Comparison of ENCODE assay signal across 2 cellular contexts in genomic region chr16:75011634-75012307, GRCh38.
TF ChIP-seq lines count a peak whose summit lies in the region.

No MANE protein-coding gene starts in this region.

TF ChIP-seq in GM12878, 131 proteins besides CTCF, POLR2A, EP300 and RAD21 (continues in another document):
- TF ChIP-seq SUZ12 (IDR thresholded peaks at IDR 0.05; ENCODE audit: unreplicated experiment) (no peak), POLR2AphosphoS5 (IDR thresholded peaks at IDR 0.05; ENCODE audit: low read length) (peak; percentile 88), ATF3 (IDR thresholded peaks at IDR 0.05; ENCODE audit: borderline replicate concordance, extremely low read depth, low read depth, low read length) (no peak), SMAD5 (IDR thresholded peaks at IDR 0.05; ENCODE audit: low read depth) (no peak), CREM (IDR thresholded peaks at IDR 0.05; ENCODE audit: low read depth) (peak; percentile 55; the same call in 1 of the 2 replicates), ZNF592 (IDR thresholded peaks at IDR 0.05) (no peak), RBBP5 (conservative IDR thresholded peaks at IDR 0.05) (no peak), ESRRA (IDR thresholded peaks at IDR 0.05; ENCODE audit: low read length) (0 out of 2 replicates have a peak, but pooled peaks have one; percentile 34), SREBF2 (IDR thresholded peaks at IDR 0.05; ENCODE audit: low read length) (no peak), PAX5 (IDR thresholded peaks at IDR 0.05; ENCODE audit: borderline replicate concordance, low read depth, low read length) (peak; percentile 49; the same call in 1 of the 2 replicates), MYB (IDR thresholded peaks at IDR 0.05; ENCODE audit: borderline replicate concordance, low read depth, low read length) (no peak), ZNF622 (IDR thresholded peaks at IDR 0.05) (no peak), IRF4 (IDR thresholded peaks at IDR 0.05; ENCODE audit: low read depth, low read length) (0 out of 2 replicates have a peak, but pooled peaks have one; percentile 61), BRCA1 (IDR thresholded peaks at IDR 0.05; ENCODE audit: low read depth, low read length) (no peak), SIX5 (IDR thresholded peaks at IDR 0.05; ENCODE audit: low read depth, low read length, severe bottlenecking) (no peak), MEF2B (IDR thresholded peaks at IDR 0.05; ENCODE audit: partially characterized antibody, poor library complexity, severe bottlenecking) (peak; percentile 95), LARP7 (IDR thresholded peaks at IDR 0.05) (no peak), WRNIP1 (IDR thresholded peaks at IDR 0.05; ENCODE audit: borderline replicate concordance, low read depth, low read length) (0 out of 2 replicates have a peak, but pooled peaks have one; percentile 65), BMI1 (IDR thresholded peaks at IDR 0.05; ENCODE audit: borderline replicate concordance) (peak; percentile 47; the same call in 1 of the 2 replicates)
- TF ChIP-seq, protein P1, sequence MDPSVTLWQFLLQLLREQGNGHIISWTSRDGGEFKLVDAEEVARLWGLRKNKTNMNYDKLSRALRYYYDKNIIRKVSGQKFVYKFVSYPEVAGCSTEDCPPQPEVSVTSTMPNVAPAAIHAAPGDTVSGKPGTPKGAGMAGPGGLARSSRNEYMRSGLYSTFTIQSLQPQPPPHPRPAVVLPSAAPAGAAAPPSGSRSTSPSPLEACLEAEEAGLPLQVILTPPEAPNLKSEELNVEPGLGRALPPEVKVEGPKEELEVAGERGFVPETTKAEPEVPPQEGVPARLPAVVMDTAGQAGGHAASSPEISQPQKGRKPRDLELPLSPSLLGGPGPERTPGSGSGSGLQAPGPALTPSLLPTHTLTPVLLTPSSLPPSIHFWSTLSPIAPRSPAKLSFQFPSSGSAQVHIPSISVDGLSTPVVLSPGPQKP (IDR thresholded peaks at IDR 0.05; ENCODE audit: low read depth, low read length) = no peak
- TF ChIP-seq, protein P2, sequence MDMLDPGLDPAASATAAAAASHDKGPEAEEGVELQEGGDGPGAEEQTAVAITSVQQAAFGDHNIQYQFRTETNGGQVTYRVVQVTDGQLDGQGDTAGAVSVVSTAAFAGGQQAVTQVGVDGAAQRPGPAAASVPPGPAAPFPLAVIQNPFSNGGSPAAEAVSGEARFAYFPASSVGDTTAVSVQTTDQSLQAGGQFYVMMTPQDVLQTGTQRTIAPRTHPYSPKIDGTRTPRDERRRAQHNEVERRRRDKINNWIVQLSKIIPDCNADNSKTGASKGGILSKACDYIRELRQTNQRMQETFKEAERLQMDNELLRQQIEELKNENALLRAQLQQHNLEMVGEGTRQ (IDR thresholded peaks at IDR 0.05; ENCODE audit: borderline replicate concordance, low read depth, low read length) = no peak

TF ChIP-seq in HepG2, 621 proteins besides CTCF, POLR2A, EP300 and RAD21:
- TF ChIP-seq FOXK1 (CRISPR knock-in tag; IDR thresholded peaks at IDR 0.05; ENCODE audit: borderline replicate concordance, low read depth) = no peak
- no peak for TF ChIP-seq SKI (IDR thresholded peaks at IDR 0.05; ENCODE audit: partially characterized antibody)
